In genomic region chr13:23510979-23511735, GRCh38 we compare ENCODE assay signal across 9 cellular contexts. TPM values are rescaled to one million over a fixed set of nuclear protein-coding genes. Genes with fewer than 3 reads are reported as not detected.
DNase-seq lines count a peak whose midpoint lies in the region; ATAC-seq and TF ChIP-seq lines count a peak whose summit lies in the region.
"Had no signal": no experiment of that assay in that cellular context is flagged by ENCODE, and none has a peak within 500 bp of the region (broad histone marks: within the 10 kb centered on the region; RNA-seq: fewer than 3 reads in every experiment).

No MANE protein-coding gene starts in this region.

- no peak overlapping the region for H2AFZ ChIP-seq in fibroblast of lung (ENCODE audit: low read length)

- intact Hi-C loops in gastrocnemius medialis (cut with DNase I; ENCODE audit: low total_unique reads) = loop anchor here (2.0 kb wide), 1 partner anchor 48 kb away; no protein-coding TSS in a partner anchor

- DNase-seq in NCI-H345 (lab: John Stamatoyannopoulos, UW) (peak; percentile 12), NCI-H345 treated with DMSO at 0.1 percent for 48 hours (lab: John Stamatoyannopoulos, UW; ENCODE audit: unreplicated experiment) (no peak), NCI-H748 (lab: John Stamatoyannopoulos, UW; ENCODE audit: unreplicated experiment) (peak; percentile 69), fibroblast of lung (ENCODE audit: low read depth in 2 of 2) (peak; percentile 53 to 70), gastrocnemius medialis (peak; percentile 48 to 49)
- DNase-seq in effector CD8-positive, alpha-beta T cell (lab: John Stamatoyannopoulos, UW) = no peak
- DNase-seq: activated B cell treated with CpG ODN at 0.5 μM for 24 hours had no signal

- TF ChIP-seq CTCF in fibroblast of lung (conservative IDR thresholded peaks at IDR 0.05 in 1 of 2, IDR thresholded peaks at IDR 0.05 in 1 of 2; ENCODE audit: low read depth in 1 of 2, low read length in 2 of 2) (peak in 1 of 2 donors; percentile 3), gastrocnemius medialis (IDR thresholded peaks at IDR 0.05 in 4 of 5, conservative IDR thresholded peaks at IDR 0.05 in 1 of 5) (peak in 4 of 5 experiments; percentile 22 to 32 (median 25))

- H3K4me3 ChIP-seq in fibroblast of lung (replicated peaks in 1 of 4; ENCODE audit: control extremely low read depth in 1 of 4, insufficient read depth in 1 of 4, low read depth in 3 of 4, low read length in 4 of 4) (no peak overlapping the region), gastrocnemius medialis (no peak overlapping the region)

- no peak for TF ChIP-seq POLR2A in gastrocnemius medialis (IDR thresholded peaks at IDR 0.05)

- H3K79me2 ChIP-seq in fibroblast of lung (ENCODE audit: control insufficient read depth, insufficient read depth, low read length) = no peaks in the 10 kb centered on the region

- H3K4me1 ChIP-seq in fibroblast of lung (ENCODE audit: control insufficient read depth, extremely low read depth, insufficient read depth, low read length) (peaks cover 19% of the 10 kb centered on the region), gastrocnemius medialis (peaks cover 39 to 42% of the 10 kb centered on the region in 2 donors)

- ATAC-seq in gastrocnemius medialis (peak; percentile 77 to 87), HG02870 (IDR thresholded peaks at IDR 0.05; ENCODE audit: unreplicated experiment) (no peak)
- no peak for ATAC-seq in activated CD4-positive, CD25-positive, alpha-beta regulatory T cell treated with anti-CD3 and anti-CD28 coated beads, Interleukin-2, amount 50 U/mL, for 24 hours

- H3K36me3 ChIP-seq in fibroblast of lung (ENCODE audit: control insufficient read depth, insufficient read depth, low read length) = no peaks in the 10 kb centered on the region
- no peaks in the 10 kb centered on the region for H3K36me3 ChIP-seq in gastrocnemius medialis

- H3K9me3 ChIP-seq in fibroblast of lung (ENCODE audit: control insufficient read depth, insufficient read depth, low read depth, low read length) = no peaks in the 10 kb centered on the region
- no peaks in the 10 kb centered on the region for H3K9me3 ChIP-seq in gastrocnemius medialis

- in situ Hi-C loops in gastrocnemius medialis (cut with MboI; ENCODE audit: low sequenced_read_pairs in 4 of 4) = no loop called here

- H3K27ac ChIP-seq in fibroblast of lung (ENCODE audit: insufficient read depth, low read length) (no peak overlapping the region), gastrocnemius medialis (peak overlapping the region; percentile 58 to 72 (median 68))

- H3K9ac ChIP-seq in fibroblast of lung (ENCODE audit: insufficient read depth, low read length) = no peak overlapping the region

- H3K27me3 ChIP-seq in fibroblast of lung (ENCODE audit: control insufficient read depth, insufficient read depth, low read length) (no peaks in the 10 kb centered on the region), gastrocnemius medialis (no peaks in the 10 kb centered on the region)

- H4K20me1 ChIP-seq in fibroblast of lung (ENCODE audit: control insufficient read depth, extremely low read depth, insufficient read depth, low read length) = no peaks in the 10 kb centered on the region

- H3K4me2 ChIP-seq in fibroblast of lung (ENCODE audit: extremely low read depth, insufficient read depth, low read length) = no peak overlapping the region

RNA-seq across cellular contexts. Expression of gene TNFRSF19, which starts 59.1 kb away (rescaled TPM):
- 214 and 330 TPM in 2 replicates for total RNA-seq in fibroblast of lung
- 210 and 260 TPM in 2 replicates for polyA plus RNA-seq in fibroblast of lung
- polyA plus RNA-seq in fibroblast of lung (2012) = 129 and 132 TPM in 2 replicates
- polyA minus RNA-seq in fibroblast of lung (ENCODE audit: low replicate concordance) = 159 and 193 TPM in 2 replicates
- total RNA-seq in gastrocnemius medialis = 1 to 10 TPM in 2 of 4 donors, under 1 TPM in 2; 0.51 to 1.5 (median 1.0) TPM
- total RNA-seq: activated B cell treated with CpG ODN at 0.5 μM for 24 hours had no signal

Comparison
In these comparisons a context has a peak if more than half of its experiments do, and no peak if none do; other contexts are left out.
1. DNase-seq: peak in NCI-H345 (single experiment), NCI-H748 (single experiment), fibroblast of lung (2 of 2) and gastrocnemius medialis (2 of 2); none in NCI-H345 treated with DMSO at 0.1 percent for 48 hours (single experiment) and effector CD8-positive, alpha-beta T cell (single experiment).
2. ATAC-seq: peak in gastrocnemius medialis (2 of 2); none in HG02870 (single experiment) and activated CD4-positive, CD25-positive, alpha-beta regulatory T cell treated with anti-CD3 and anti-CD28 coated beads, Interleukin-2, amount 50 U/mL, for 24 hours (0 of 2).
3. RNA of gene TNFRSF19, which starts 59.1 kb away (total RNA-seq): 214 to 330 TPM in fibroblast of lung; 0.51 to 1.5 TPM in gastrocnemius medialis; every median in the first group is over 10 times any median in the second.